In genomic region chr16:79026117-79026516, GRCh38 we compare ENCODE assay signal across 33 cellular contexts.
"Had no signal": no experiment of that assay in that cellular context is flagged by ENCODE, and none has a peak within 500 bp of the region (broad histone marks: within the 10 kb centered on the region; RNA-seq: fewer than 3 reads in every experiment).

No MANE protein-coding gene starts in this region.

- H3K36me3 ChIP-seq: brain microvascular endothelial cell, esophagus muscularis mucosa, gastrocnemius medialis, heart left ventricle, WERI-Rb-1 had no signal

- H3K9me3 ChIP-seq: esophagus muscularis mucosa, gastrocnemius medialis, heart left ventricle had no signal

- H3K36me3 Mint-ChIP-seq: activated CD4-positive, alpha-beta memory T cell treated with anti-CD3 and anti-CD28 coated beads for 36 hours; activated CD8-positive, alpha-beta memory T cell treated with anti-CD3 and anti-CD28 coated beads, Interleukin-2, amount 10 ng/mL, durations not matched to agents 7 days and 5 days; activated naive CD4-positive, alpha-beta T cell treated with anti-CD3 and anti-CD28 coated beads, Interleukin-2, amount 10 ng/mL, durations not matched to agents 7 days and 5 days; activated naive CD4-positive, alpha-beta T cell treated with anti-CD3 and anti-CD28 coated beads, Interleukin-2, amount 50 U/mL, for 72 hours; activated naive CD8-positive, alpha-beta T cell treated with anti-CD3 and anti-CD28 coated beads, Interleukin-2, amount 10 ng/mL, durations not matched to agents 7 days and 5 days had no signal

- FAIRE-seq: astrocyte, colon had no signal

- H3K9me3 Mint-ChIP-seq: activated CD4-positive, alpha-beta memory T cell treated with anti-CD3 and anti-CD28 coated beads for 36 hours; activated naive CD4-positive, alpha-beta T cell treated with anti-CD3 and anti-CD28 coated beads, Interleukin-2, amount 10 ng/mL, durations not matched to agents 7 days and 5 days; activated naive CD4-positive, alpha-beta T cell treated with anti-CD3 and anti-CD28 coated beads, Interleukin-2, amount 50 U/mL, for 72 hours; activated T-cell treated with anti-CD3 and anti-CD28 coated beads, Interleukin-2, amount 50 U/mL, for 24 hours; effector memory CD8-positive, alpha-beta T cell; T-helper 2 cell treated with Interferon-gamma antibody and Interleukin-4, amounts not matched to agents 5 μg/mL and 100 μg/mL, for 36 hours had no signal

- H3K27me3 Mint-ChIP-seq: activated CD4-positive, alpha-beta memory T cell treated with anti-CD3 and anti-CD28 coated beads for 36 hours; activated CD4-positive, alpha-beta T cell treated with anti-CD3 and anti-CD28 coated beads for 36 hours; activated CD4-positive, alpha-beta T cell treated with anti-CD3 and anti-CD28 coated beads, Interleukin-2, amount 10 ng/mL, durations not matched to agents 24 days and 14 days; activated CD8-positive, alpha-beta memory T cell treated with anti-CD3 and anti-CD28 coated beads, Interleukin-2, amount 10 ng/mL, durations not matched to agents 7 days and 5 days; activated naive CD4-positive, alpha-beta T cell treated with anti-CD3 and anti-CD28 coated beads, Interleukin-2, amount 10 ng/mL, durations not matched to agents 7 days and 5 days; activated naive CD8-positive, alpha-beta T cell treated with anti-CD3 and anti-CD28 coated beads, Interleukin-2, amount 10 ng/mL, durations not matched to agents 7 days and 5 days; activated T-cell treated with anti-CD3 and anti-CD28 coated beads, Interleukin-2, amount 50 U/mL, for 24 hours; effector memory CD8-positive, alpha-beta T cell; T-helper 17 cell had no signal

- H3K4me3 Mint-ChIP-seq: activated CD4-positive, alpha-beta memory T cell treated with anti-CD3 and anti-CD28 coated beads for 36 hours; activated CD4-positive, alpha-beta T cell treated with anti-CD3 and anti-CD28 coated beads for 36 hours; activated CD4-positive, alpha-beta T cell treated with anti-CD3 and anti-CD28 coated beads, Interleukin-2, amount 10 ng/mL, durations not matched to agents 24 days and 14 days; activated CD8-positive, alpha-beta memory T cell treated with anti-CD3 and anti-CD28 coated beads, Interleukin-2, amount 10 ng/mL, durations not matched to agents 7 days and 5 days; activated CD8-positive, alpha-beta T cell treated with anti-CD3 and anti-CD28 coated beads, Interleukin-2, amount 10 ng/mL, durations not matched to agents 7 days and 5 days; activated naive CD4-positive, alpha-beta T cell treated with anti-CD3 and anti-CD28 coated beads, Interleukin-2, amount 10 ng/mL, durations not matched to agents 7 days and 5 days; activated naive CD8-positive, alpha-beta T cell treated with anti-CD3 and anti-CD28 coated beads, Interleukin-2, amount 10 ng/mL, durations not matched to agents 7 days and 5 days; activated T-cell treated with anti-CD3 and anti-CD28 coated beads, Interleukin-2, amount 50 U/mL, for 24 hours; effector memory CD8-positive, alpha-beta T cell; T-helper 17 cell; T-helper 2 cell treated with Interferon-gamma antibody and Interleukin-4, amounts not matched to agents 5 μg/mL and 100 μg/mL, for 36 hours had no signal

- H3K27ac ChIP-seq: brain microvascular endothelial cell, esophagus muscularis mucosa, foreskin keratinocyte, gastrocnemius medialis, heart left ventricle, WERI-Rb-1 had no signal

- ATAC-seq: activated CD4-positive, alpha-beta T cell treated with anti-CD3 and anti-CD28 coated beads for 36 hours; activated CD8-positive, alpha-beta memory T cell treated with anti-CD3 and anti-CD28 coated beads, Interleukin-2, amount 10 ng/mL, durations not matched to agents 7 days and 5 days; activated CD8-positive, alpha-beta T cell treated with anti-CD3 and anti-CD28 coated beads, Interleukin-2, amount 10 ng/mL, durations not matched to agents 7 days and 5 days; activated naive CD4-positive, alpha-beta T cell treated with anti-CD3 and anti-CD28 coated beads, Interleukin-2, amount 50 U/mL, for 72 hours; effector memory CD8-positive, alpha-beta T cell; foreskin keratinocyte; gastrocnemius medialis; heart left ventricle; T-helper 17 cell had no signal

- H3K4me1 ChIP-seq: esophagus muscularis mucosa, foreskin keratinocyte, gastrocnemius medialis, heart left ventricle had no signal

- H3K4me3 ChIP-seq: esophagus muscularis mucosa, gastrocnemius medialis, heart left ventricle had no signal

- H3K27ac Mint-ChIP-seq: activated CD4-positive, alpha-beta memory T cell treated with anti-CD3 and anti-CD28 coated beads for 36 hours; activated CD4-positive, alpha-beta T cell treated with anti-CD3 and anti-CD28 coated beads for 36 hours; activated CD4-positive, alpha-beta T cell treated with anti-CD3 and anti-CD28 coated beads, Interleukin-2, amount 10 ng/mL, durations not matched to agents 24 days and 14 days; activated CD8-positive, alpha-beta memory T cell treated with anti-CD3 and anti-CD28 coated beads, Interleukin-2, amount 10 ng/mL, durations not matched to agents 7 days and 5 days; activated CD8-positive, alpha-beta T cell treated with anti-CD3 and anti-CD28 coated beads, Interleukin-2, amount 10 ng/mL, durations not matched to agents 7 days and 5 days; activated naive CD4-positive, alpha-beta T cell treated with anti-CD3 and anti-CD28 coated beads, Interleukin-2, amount 10 ng/mL, durations not matched to agents 7 days and 5 days; activated naive CD8-positive, alpha-beta T cell treated with anti-CD3 and anti-CD28 coated beads, Interleukin-2, amount 10 ng/mL, durations not matched to agents 7 days and 5 days; activated T-cell treated with anti-CD3 and anti-CD28 coated beads, Interleukin-2, amount 50 U/mL, for 24 hours; T-helper 17 cell; T-helper 2 cell treated with Interferon-gamma antibody and Interleukin-4, amounts not matched to agents 5 μg/mL and 100 μg/mL, for 36 hours had no signal

- DNase-seq: activated CD4-positive, alpha-beta memory T cell treated with anti-CD3 and anti-CD28 coated beads for 36 hours; activated CD4-positive, alpha-beta T cell treated with anti-CD3 and anti-CD28 coated beads for 36 hours; activated CD4-positive, alpha-beta T cell treated with anti-CD3 and anti-CD28 coated beads, Interleukin-2, amount 10 ng/mL, durations not matched to agents 24 days and 14 days; activated CD4-positive, CD25-positive, alpha-beta regulatory T cell; activated CD4-positive, CD25-positive, alpha-beta regulatory T cell treated with anti-CD3 and anti-CD28 coated beads, Interleukin-2, amount 50 U/mL, for 72 hours; activated CD8-positive, alpha-beta memory T cell treated with anti-CD3 and anti-CD28 coated beads, Interleukin-2, amount 10 ng/mL, durations not matched to agents 7 days and 5 days; activated CD8-positive, alpha-beta memory T cell treated with anti-CD3 and anti-CD28 coated beads, Interleukin-2, amount 50 U/mL, for 4 hours; activated CD8-positive, alpha-beta T cell treated with anti-CD3 and anti-CD28 coated beads, Interleukin-2, amount 10 ng/mL, durations not matched to agents 7 days and 5 days; activated gamma-delta T cell; activated naive CD4-positive, alpha-beta T cell; activated naive CD4-positive, alpha-beta T cell treated with anti-CD3 and anti-CD28 coated beads, Interleukin-2, amount 10 ng/mL, durations not matched to agents 7 days and 5 days; activated naive CD8-positive, alpha-beta T cell treated with anti-CD3 and anti-CD28 coated beads, Interleukin-2, amount 10 ng/mL, durations not matched to agents 7 days and 5 days; activated T-cell treated with anti-CD3 and anti-CD28 coated beads, Interleukin-2, amount 50 U/mL, for 24 hours; brain microvascular endothelial cell; caudate nucleus; cortex of kidney; dermis blood vessel endothelial cell; effector CD4-positive, alpha-beta T cell; effector memory CD8-positive, alpha-beta T cell; erythroblast; foreskin keratinocyte; gastrocnemius medialis; glutamatergic neuron; heart left ventricle; T-helper 1 cell; T-helper 17 cell; T1000; WERI-Rb-1 had no signal

- H3K27me3 ChIP-seq: brain microvascular endothelial cell, esophagus muscularis mucosa, foreskin keratinocyte, gastrocnemius medialis, heart left ventricle had no signal

- H3K4me1 Mint-ChIP-seq: activated CD8-positive, alpha-beta memory T cell treated with anti-CD3 and anti-CD28 coated beads, Interleukin-2, amount 10 ng/mL, durations not matched to agents 7 days and 5 days; activated naive CD4-positive, alpha-beta T cell treated with anti-CD3 and anti-CD28 coated beads, Interleukin-2, amount 10 ng/mL, durations not matched to agents 7 days and 5 days; activated naive CD8-positive, alpha-beta T cell treated with anti-CD3 and anti-CD28 coated beads, Interleukin-2, amount 10 ng/mL, durations not matched to agents 7 days and 5 days had no signal
